Comparison of ENCODE assay signal across 1 cellular context in genomic region chr17:47840742-47841487, GRCh38.
TF ChIP-seq lines count a peak whose summit lies in the region.

Gene SCRN2 (minus strand): TSS chr17:47841273. CDS start chr17:47840843, 430 bp downstream.

TF ChIP-seq in K562, 482 proteins besides CTCF, POLR2A, EP300 and RAD21 (continued from another document):
- TF ChIP-seq, protein P1, sequence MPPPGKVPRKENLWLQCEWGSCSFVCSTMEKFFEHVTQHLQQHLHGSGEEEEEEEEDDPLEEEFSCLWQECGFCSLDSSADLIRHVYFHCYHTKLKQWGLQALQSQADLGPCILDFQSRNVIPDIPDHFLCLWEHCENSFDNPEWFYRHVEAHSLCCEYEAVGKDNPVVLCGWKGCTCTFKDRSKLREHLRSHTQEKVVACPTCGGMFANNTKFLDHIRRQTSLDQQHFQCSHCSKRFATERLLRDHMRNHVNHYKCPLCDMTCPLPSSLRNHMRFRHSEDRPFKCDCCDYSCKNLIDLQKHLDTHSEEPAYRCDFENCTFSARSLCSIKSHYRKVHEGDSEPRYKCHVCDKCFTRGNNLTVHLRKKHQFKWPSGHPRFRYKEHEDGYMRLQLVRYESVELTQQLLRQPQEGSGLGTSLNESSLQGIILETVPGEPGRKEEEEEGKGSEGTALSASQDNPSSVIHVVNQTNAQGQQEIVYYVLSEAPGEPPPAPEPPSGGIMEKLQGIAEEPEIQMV (tag; conservative IDR thresholded peaks at IDR 0.05; ENCODE audit: low read depth) = no peak
- TF ChIP-seq KLF10 (CRISPR knock-in tag; IDR thresholded peaks at IDR 0.05) (no peak), RREB1 (CRISPR knock-in tag; IDR thresholded peaks at IDR 0.05) (no peak; the same call in 1 of the 2 replicates), ZBTB34 (CRISPR knock-in tag; IDR thresholded peaks at IDR 0.05) (no peak), ELF1 (tag; IDR thresholded peaks at IDR 0.05) (no peak), PHB (CRISPR knock-in tag; IDR thresholded peaks at IDR 0.05) (no peak), FOXJ3 (CRISPR knock-in tag; IDR thresholded peaks at IDR 0.05) (no peak), LCOR (CRISPR knock-in tag; IDR thresholded peaks at IDR 0.05) (peak; percentile 69), ZNF140 (CRISPR knock-in tag; IDR thresholded peaks at IDR 0.05) (no peak), RFX1 (IDR thresholded peaks at IDR 0.05) (no peak), SIRT6 (IDR thresholded peaks at IDR 0.05; ENCODE audit: low read depth, low read length) (no peak), ZHX1 (conservative IDR thresholded peaks at IDR 0.05; ENCODE audit: low read length) (0 out of 2 replicates have a peak, but pooled peaks have one; percentile 19), ZNF282 (CRISPR knock-in tag; IDR thresholded peaks at IDR 0.05) (no peak), ELK1 (CRISPR knock-in tag; IDR thresholded peaks at IDR 0.05) (no peak), SRSF1 (IDR thresholded peaks at IDR 0.05; ENCODE audit: low read depth, low read length) (no peak), PYGO2 (tag; IDR thresholded peaks at IDR 0.05) (no peak), USF2 (CRISPR knock-in tag; IDR thresholded peaks at IDR 0.05) (peak; percentile 48), SETDB1 (IDR thresholded peaks at IDR 0.05; ENCODE audit: low read length) (no peak), GTF3C2 (IDR thresholded peaks at IDR 0.05; ENCODE audit: borderline replicate concordance, extremely low read depth, insufficient read length) (no peak), SMARCA4 (IDR thresholded peaks at IDR 0.05) (no peak; the same call in 1 of the 2 replicates), GATAD2B (IDR thresholded peaks at IDR 0.05; ENCODE audit: borderline replicate concordance) (no peak; the same call in 1 of the 2 replicates), TOE1 (IDR thresholded peaks at IDR 0.05; ENCODE audit: borderline replicate concordance) (peak; percentile 63; the same call in 1 of the 2 replicates), TOE1 (CRISPR knock-in tag; IDR thresholded peaks at IDR 0.05; ENCODE audit: borderline replicate concordance, low read depth) (no peak), ZNF717 (CRISPR knock-in tag; IDR thresholded peaks at IDR 0.05) (no peak), HMG20B (CRISPR knock-in tag; IDR thresholded peaks at IDR 0.05) (no peak), ESRRA (IDR thresholded peaks at IDR 0.05; ENCODE audit: borderline replicate concordance, low read depth) (peak; percentile 48; the same call in 1 of the 2 replicates), POU5F1 (IDR thresholded peaks at IDR 0.05; ENCODE audit: borderline replicate concordance, low read depth, low read length, partially characterized antibody) (no peak), ZBTB17 (CRISPR knock-in tag; IDR thresholded peaks at IDR 0.05) (0 out of 2 replicates have a peak, but pooled peaks have one; percentile 13), CXXC5 (CRISPR knock-in tag; IDR thresholded peaks at IDR 0.05) (peak; percentile 58)
- TF ChIP-seq, protein P2, sequence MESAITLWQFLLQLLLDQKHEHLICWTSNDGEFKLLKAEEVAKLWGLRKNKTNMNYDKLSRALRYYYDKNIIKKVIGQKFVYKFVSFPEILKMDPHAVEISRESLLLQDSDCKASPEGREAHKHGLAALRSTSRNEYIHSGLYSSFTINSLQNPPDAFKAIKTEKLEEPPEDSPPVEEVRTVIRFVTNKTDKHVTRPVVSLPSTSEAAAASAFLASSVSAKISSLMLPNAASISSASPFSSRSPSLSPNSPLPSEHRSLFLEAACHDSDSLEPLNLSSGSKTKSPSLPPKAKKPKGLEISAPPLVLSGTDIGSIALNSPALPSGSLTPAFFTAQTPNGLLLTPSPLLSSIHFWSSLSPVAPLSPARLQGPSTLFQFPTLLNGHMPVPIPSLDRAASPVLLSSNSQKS (CRISPR knock-in tag; IDR thresholded peaks at IDR 0.05) = no peak
- TF ChIP-seq, protein P3, sequence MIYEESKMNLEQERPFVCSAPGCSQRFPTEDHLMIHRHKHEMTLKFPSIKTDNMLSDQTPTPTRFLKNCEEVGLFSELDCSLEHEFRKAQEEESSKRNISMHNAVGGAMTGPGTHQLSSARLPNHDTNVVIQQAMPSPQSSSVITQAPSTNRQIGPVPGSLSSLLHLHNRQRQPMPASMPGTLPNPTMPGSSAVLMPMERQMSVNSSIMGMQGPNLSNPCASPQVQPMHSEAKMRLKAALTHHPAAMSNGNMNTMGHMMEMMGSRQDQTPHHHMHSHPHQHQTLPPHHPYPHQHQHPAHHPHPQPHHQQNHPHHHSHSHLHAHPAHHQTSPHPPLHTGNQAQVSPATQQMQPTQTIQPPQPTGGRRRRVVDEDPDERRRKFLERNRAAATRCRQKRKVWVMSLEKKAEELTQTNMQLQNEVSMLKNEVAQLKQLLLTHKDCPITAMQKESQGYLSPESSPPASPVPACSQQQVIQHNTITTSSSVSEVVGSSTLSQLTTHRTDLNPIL (CRISPR knock-in tag; IDR thresholded peaks at IDR 0.05) = no peak
- TF ChIP-seq, protein P4, sequence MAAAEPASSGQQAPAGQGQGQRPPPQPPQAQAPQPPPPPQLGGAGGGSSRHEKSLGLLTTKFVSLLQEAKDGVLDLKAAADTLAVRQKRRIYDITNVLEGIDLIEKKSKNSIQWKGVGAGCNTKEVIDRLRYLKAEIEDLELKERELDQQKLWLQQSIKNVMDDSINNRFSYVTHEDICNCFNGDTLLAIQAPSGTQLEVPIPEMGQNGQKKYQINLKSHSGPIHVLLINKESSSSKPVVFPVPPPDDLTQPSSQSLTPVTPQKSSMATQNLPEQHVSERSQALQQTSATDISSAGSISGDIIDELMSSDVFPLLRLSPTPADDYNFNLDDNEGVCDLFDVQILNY (CRISPR knock-in tag; IDR thresholded peaks at IDR 0.05) = no peak
- TF ChIP-seq, protein P5, sequence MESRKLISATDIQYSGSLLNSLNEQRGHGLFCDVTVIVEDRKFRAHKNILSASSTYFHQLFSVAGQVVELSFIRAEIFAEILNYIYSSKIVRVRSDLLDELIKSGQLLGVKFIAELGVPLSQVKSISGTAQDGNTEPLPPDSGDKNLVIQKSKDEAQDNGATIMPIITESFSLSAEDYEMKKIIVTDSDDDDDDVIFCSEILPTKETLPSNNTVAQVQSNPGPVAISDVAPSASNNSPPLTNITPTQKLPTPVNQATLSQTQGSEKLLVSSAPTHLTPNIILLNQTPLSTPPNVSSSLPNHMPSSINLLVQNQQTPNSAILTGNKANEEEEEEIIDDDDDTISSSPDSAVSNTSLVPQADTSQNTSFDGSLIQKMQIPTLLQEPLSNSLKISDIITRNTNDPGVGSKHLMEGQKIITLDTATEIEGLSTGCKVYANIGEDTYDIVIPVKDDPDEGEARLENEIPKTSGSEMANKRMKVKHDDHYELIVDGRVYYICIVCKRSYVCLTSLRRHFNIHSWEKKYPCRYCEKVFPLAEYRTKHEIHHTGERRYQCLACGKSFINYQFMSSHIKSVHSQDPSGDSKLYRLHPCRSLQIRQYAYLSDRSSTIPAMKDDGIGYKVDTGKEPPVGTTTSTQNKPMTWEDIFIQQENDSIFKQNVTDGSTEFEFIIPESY (CRISPR knock-in tag; IDR thresholded peaks at IDR 0.05) = peak; percentile 86; the same call in 1 of the 2 replicates
